8 cellular contexts compared by ENCODE assay signal in the genomic region with DNA sequence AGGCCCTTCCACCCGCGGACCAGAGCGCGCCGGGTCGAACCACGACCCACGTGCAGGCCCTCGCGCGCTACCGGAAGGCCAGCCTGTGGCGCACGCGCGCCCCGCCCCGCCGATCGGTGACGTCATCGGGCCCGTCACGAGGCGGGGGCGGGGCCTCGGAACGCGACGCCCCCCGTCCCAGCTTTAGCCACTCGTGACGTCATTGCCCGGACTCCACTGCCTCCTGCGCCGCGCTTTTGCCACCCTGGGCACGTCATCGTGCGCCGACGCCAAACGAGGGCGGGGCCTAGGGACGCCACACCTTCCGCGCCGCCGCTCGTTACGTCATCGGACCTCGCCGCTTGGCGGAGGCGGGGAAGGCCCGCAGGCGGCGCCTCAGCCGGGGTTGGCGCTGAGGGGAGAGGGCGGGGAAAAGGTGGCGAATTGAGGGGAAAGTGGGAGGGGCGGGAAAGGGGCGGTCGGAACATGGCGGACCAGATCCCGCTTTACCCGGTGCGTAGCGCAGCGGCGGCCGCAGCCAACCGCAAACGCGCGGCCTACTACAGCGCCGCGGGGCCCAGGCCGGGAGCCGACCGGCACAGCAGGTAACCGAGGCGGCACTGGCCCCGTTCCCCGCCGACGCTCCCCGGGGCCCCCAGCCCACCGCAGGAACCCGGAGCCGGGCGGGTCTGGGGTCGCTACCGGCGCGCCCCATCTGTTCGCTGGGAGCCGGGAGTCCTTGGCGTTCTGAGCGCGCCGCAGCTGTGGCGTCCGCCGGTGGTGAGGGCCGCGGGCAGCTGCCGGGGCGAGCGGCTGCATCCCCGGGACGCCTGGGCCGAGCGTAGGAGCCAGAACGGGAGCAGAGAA. TPM values are rescaled to one million over a fixed set of nuclear protein-coding genes. Genes with fewer than 3 reads are reported as not detected.
A peak's percentile ranks its signal among the peaks of the same experiment; 100 is the strongest.
DNase-seq lines count a peak whose midpoint lies in the region; ATAC-seq, FAIRE-seq and TF ChIP-seq lines count a peak whose summit lies in the region.

A gene with protein sequence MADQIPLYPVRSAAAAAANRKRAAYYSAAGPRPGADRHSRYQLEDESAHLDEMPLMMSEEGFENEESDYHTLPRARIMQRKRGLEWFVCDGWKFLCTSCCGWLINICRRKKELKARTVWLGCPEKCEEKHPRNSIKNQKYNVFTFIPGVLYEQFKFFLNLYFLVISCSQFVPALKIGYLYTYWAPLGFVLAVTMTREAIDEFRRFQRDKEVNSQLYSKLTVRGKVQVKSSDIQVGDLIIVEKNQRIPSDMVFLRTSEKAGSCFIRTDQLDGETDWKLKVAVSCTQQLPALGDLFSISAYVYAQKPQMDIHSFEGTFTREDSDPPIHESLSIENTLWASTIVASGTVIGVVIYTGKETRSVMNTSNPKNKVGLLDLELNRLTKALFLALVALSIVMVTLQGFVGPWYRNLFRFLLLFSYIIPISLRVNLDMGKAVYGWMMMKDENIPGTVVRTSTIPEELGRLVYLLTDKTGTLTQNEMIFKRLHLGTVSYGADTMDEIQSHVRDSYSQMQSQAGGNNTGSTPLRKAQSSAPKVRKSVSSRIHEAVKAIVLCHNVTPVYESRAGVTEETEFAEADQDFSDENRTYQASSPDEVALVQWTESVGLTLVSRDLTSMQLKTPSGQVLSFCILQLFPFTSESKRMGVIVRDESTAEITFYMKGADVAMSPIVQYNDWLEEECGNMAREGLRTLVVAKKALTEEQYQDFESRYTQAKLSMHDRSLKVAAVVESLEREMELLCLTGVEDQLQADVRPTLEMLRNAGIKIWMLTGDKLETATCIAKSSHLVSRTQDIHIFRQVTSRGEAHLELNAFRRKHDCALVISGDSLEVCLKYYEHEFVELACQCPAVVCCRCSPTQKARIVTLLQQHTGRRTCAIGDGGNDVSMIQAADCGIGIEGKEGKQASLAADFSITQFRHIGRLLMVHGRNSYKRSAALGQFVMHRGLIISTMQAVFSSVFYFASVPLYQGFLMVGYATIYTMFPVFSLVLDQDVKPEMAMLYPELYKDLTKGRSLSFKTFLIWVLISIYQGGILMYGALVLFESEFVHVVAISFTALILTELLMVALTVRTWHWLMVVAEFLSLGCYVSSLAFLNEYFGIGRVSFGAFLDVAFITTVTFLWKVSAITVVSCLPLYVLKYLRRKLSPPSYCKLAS (plus strand): TSS at position 449 of the 846 bp plus-strand sequence. CDS start 17 bp downstream, at position 466.

- H3K27me3 Mint-ChIP-seq in Calu3 (ENCODE audit: unreplicated experiment) = peaks cover 33% of the 10 kb centered on the region

- H3K9ac ChIP-seq in OCI-LY3 (ENCODE audit: low read length) (peak within 1 kb of the TSS; percentile 73), endothelial cell of umbilical vein (replicated peaks; ENCODE audit: extremely low read depth, insufficient read depth, low read length) (peak within 1 kb of the TSS; percentile 92)

- POLR2A ChIA-PET in endothelial cell of umbilical vein (lab: Charles Lee) = no interaction called here

- dilution Hi-C loops in endothelial cell of umbilical vein (cut with MboI; ENCODE audit: extremely low pct_ligation_motif_present, low sequenced_read_pairs) = no loop called here

- H3K27ac ChIP-seq in OCI-LY3 (ENCODE audit: low read length) (peak within 1 kb of the TSS; percentile 46), endothelial cell of umbilical vein (ENCODE audit: insufficient read depth, low read depth, low read length) (peak within 1 kb of the TSS; percentile 54)

- no TSS peak for BruUV-seq in Calu3 (replicated peaks; lab: Mats Ljungman, UMichigan)
- BruUV-seq in endothelial cell of umbilical vein (replicated peaks; lab: Mats Ljungman, UMichigan) = no TSS peak

- H3K4me1 Mint-ChIP-seq in Calu3 (ENCODE audit: low read depth, unreplicated experiment) = no peaks in the 10 kb centered on the region

- H3K4me2 ChIP-seq in OCI-LY3 (ENCODE audit: low read length) (peak within 1 kb of the TSS; percentile 94), endothelial cell of umbilical vein (ENCODE audit: insufficient read depth, low read length) (peak within 1 kb of the TSS; percentile 97)

- intact Hi-C loops in Calu3 (cut with micrococcal nuclease; ENCODE audit: unreplicated experiment) (loop anchor here (2.0 kb wide), 1 partner anchor 178 kb away; no protein-coding TSS in a partner anchor), endothelial cell of umbilical vein (cut with micrococcal nuclease) (loop anchor here (1.0 to 10.0 kb wide), 3 partner anchors 48 to 177 kb away; no protein-coding TSS in a partner anchor)

- H3K9me1 ChIP-seq in endothelial cell of umbilical vein (replicated peaks; ENCODE audit: control insufficient read depth, extremely low read depth, insufficient read depth, low read length) = no peaks in the 10 kb centered on the region

- peaks cover 29% of the 10 kb centered on the region for H3K36me3 Mint-ChIP-seq in Calu3 (ENCODE audit: insufficient read depth, unreplicated experiment)

- DNase-seq in Calu3 (peak; percentile 91), HUDEP-2 (lab: John Stamatoyannopoulos, UW; ENCODE audit: unreplicated experiment in 76 of 76) (peak; percentile 43 to 100 (median 98)), endothelial cell of umbilical vein (ENCODE audit: low read depth, low spot score) (peak; percentile 99), middle frontal gyrus (ENCODE audit: extremely low spot score, low spot score) (peak; percentile 98)
- DNase-seq in activated CD8-positive, alpha-beta memory T cell treated with anti-CD3 and anti-CD28 coated beads, Interleukin-2, amount 50 U/mL, for 48 hours = peak; percentile 100
- peak; percentile 97 for DNase-seq in stimulated activated CD8-positive, alpha-beta memory T cell treated with anti-CD3 and anti-CD28 coated beads, Interleukin-2, amount 100 ng/mL, for 48 hours (ENCODE audit: low read depth in 2 of 2)

- peak; percentile 97 for FAIRE-seq in endothelial cell of umbilical vein (lab: Jason Lieb, UNC)

- TF ChIP-seq POLR2A in endothelial cell of umbilical vein (IDR thresholded peaks at IDR 0.05; ENCODE audit: low read depth, low read length) = peak; percentile 75

- H2AFZ ChIP-seq in OCI-LY3 (ENCODE audit: low read depth, low read length) (peak within 1 kb of the TSS; percentile 63), endothelial cell of umbilical vein (ENCODE audit: low read depth, low read length) (peak within 1 kb of the TSS; percentile 92)

- no peaks in the 10 kb centered on the region for H3K27me3 ChIP-seq in OCI-LY3 (ENCODE audit: low read depth, low read length)
- H3K27me3 ChIP-seq in endothelial cell of umbilical vein (ENCODE audit: control insufficient read depth in 2 of 2, insufficient read depth in 2 of 2, low read length in 2 of 2) = no peaks in the 10 kb centered on the region

- H3K4me1 ChIP-seq in OCI-LY3 (ENCODE audit: low read length) = peaks cover 15% of the 10 kb centered on the region
- peaks cover 16% of the 10 kb centered on the region for H3K4me1 ChIP-seq in endothelial cell of umbilical vein (ENCODE audit: control insufficient read depth, extremely low read depth, insufficient read depth, low read length)

- no peak for TF ChIP-seq CTCF in Calu3 (IDR thresholded peaks at IDR 0.05; ENCODE audit: unreplicated experiment)
- no peak for TF ChIP-seq CTCF in OCI-LY3 (IDR thresholded peaks at IDR 0.05; ENCODE audit: low read depth, low read length)
- peak in 1 of 2 donors; percentile 4 for TF ChIP-seq CTCF in endothelial cell of umbilical vein (IDR thresholded peaks at IDR 0.05; ENCODE audit: extremely low read depth in 1 of 2, insufficient read depth in 1 of 2, low read depth in 1 of 2, low read length in 2 of 2)

- 0 out of 2 replicates have a peak, but pooled peaks cover 2% of the 10 kb centered on the region for H3K9me3 ChIP-seq in OCI-LY3 (ENCODE audit: insufficient read depth, low read length)
- no peaks in the 10 kb centered on the region for H3K9me3 ChIP-seq in endothelial cell of umbilical vein (replicated peaks; ENCODE audit: control insufficient read depth, insufficient read depth, low read length)

- peaks cover 22% of the 10 kb centered on the region for H3K9me3 Mint-ChIP-seq in Calu3 (ENCODE audit: low read depth, unreplicated experiment)

- H3K79me2 ChIP-seq in OCI-LY3 (ENCODE audit: low read length) (peaks cover 43% of the 10 kb centered on the region), endothelial cell of umbilical vein (ENCODE audit: control insufficient read depth, insufficient read depth, low read length) (peaks cover 26% of the 10 kb centered on the region)

- ATAC-seq in GM21381 (IDR thresholded peaks at IDR 0.05; ENCODE audit: unreplicated experiment) = peak; percentile 87

- H3K4me3 Mint-ChIP-seq in Calu3 (ENCODE audit: low read depth, unreplicated experiment) = peak within 1 kb of the TSS; percentile 65

- peak within 1 kb of the TSS; percentile 81 for H3K27ac Mint-ChIP-seq in Calu3 (ENCODE audit: unreplicated experiment)

- CTCF ChIA-PET in Calu3 (lab: Charles Lee) = no interaction called here
- CTCF ChIA-PET in endothelial cell of umbilical vein (lab: Charles Lee) = interaction anchor here (0.8 to 2.0 kb wide), 2 partner anchors 17 to 172 kb away, joined by 3 to 9 read pairs; no protein-coding TSS in a partner anchor

- H3K4me3 ChIP-seq in OCI-LY3 (ENCODE audit: low read length) (peak within 1 kb of the TSS; percentile 80), endothelial cell of umbilical vein (replicated peaks in 1 of 3; ENCODE audit: insufficient read depth in 1 of 3, low read depth in 1 of 3, low read length in 3 of 3) (peak within 1 kb of the TSS; percentile 51 to 97 (median 80))

- peaks cover 5% of the 10 kb centered on the region; the same call in 1 of the 2 replicates for H4K20me1 ChIP-seq in OCI-LY3 (ENCODE audit: insufficient read depth, low read length)
- H4K20me1 ChIP-seq in endothelial cell of umbilical vein (replicated peaks; ENCODE audit: control insufficient read depth, extremely low read depth, insufficient read depth, low read length) = no peaks in the 10 kb centered on the region

- H3K36me3 ChIP-seq in OCI-LY3 (replicated peaks; ENCODE audit: low read depth, low read length) (peaks cover 11% of the 10 kb centered on the region), endothelial cell of umbilical vein (ENCODE audit: control insufficient read depth in 2 of 2, extremely low read depth in 1 of 2, insufficient read depth in 2 of 2, low read length in 2 of 2) (no peaks in the 10 kb centered on the region)

TF ChIP-seq in endothelial cell of umbilical vein, 7 proteins besides CTCF, POLR2A, EP300 and RAD21 (continues in another document):
- no peak for TF ChIP-seq GATA2 (IDR thresholded peaks at IDR 0.05; ENCODE audit: insufficient read depth, insufficient read length, low read depth, low read length)

RNA-seq across cellular contexts. Expression of the gene that starts here (rescaled TPM):
- total RNA-seq in Calu3 (2022) (24.6 and 25.6 TPM in 2 replicates), endothelial cell of umbilical vein (18.2 and 21.1 TPM in 2 replicates)
- 14.6 and 19.3 TPM in 2 replicates for polyA plus RNA-seq in endothelial cell of umbilical vein
- 11.9 and 13.1 TPM in 2 replicates for polyA plus RNA-seq in endothelial cell of umbilical vein (2011; cell fraction: cytosol; rRNA removed)
- 34.0 and 40.3 TPM in 2 replicates for polyA plus RNA-seq in endothelial cell of umbilical vein (2011; cell fraction: nucleus; rRNA removed)
- 9.5 and 10.0 TPM in 2 replicates for polyA plus RNA-seq in endothelial cell of umbilical vein (2012)
- 86.8 and 101 TPM in 2 replicates for polyA minus RNA-seq in endothelial cell of umbilical vein
- 10.7 TPM for polyA minus RNA-seq in endothelial cell of umbilical vein (2011; cell fraction: cytosol; rRNA and poly(A)+ RNA removed)
- 114 and 133 TPM in 2 replicates for polyA minus RNA-seq in endothelial cell of umbilical vein (2011; cell fraction: nucleus; rRNA and poly(A)+ RNA removed)

Comparison
In these comparisons a context has a peak if more than half of its experiments do, and no peak if none do; other contexts are left out.
1. Peak in every context shown above with its lines: DNase-seq, ATAC-seq, H3K4me3 ChIP-seq and H3K27ac ChIP-seq.